31 cellular contexts compared by ENCODE assay signal in genomic region chr9:124032247-124032646, GRCh38. TPM values are rescaled to one million over a fixed set of nuclear protein-coding genes. Genes with fewer than 3 reads are reported as not detected.
DNase-seq lines count a peak whose midpoint lies in the region; ATAC-seq and TF ChIP-seq lines count a peak whose summit lies in the region.
"Had no signal": no experiment of that assay in that cellular context is flagged by ENCODE, and none has a peak within 500 bp of the region (broad histone marks: within the 10 kb centered on the region; RNA-seq: fewer than 3 reads in every experiment).

No MANE protein-coding gene starts in this region.

- dilution Hi-C loops in mammary epithelial cell (cut with HindIII; ENCODE audit: low sequenced_read_pairs) = no loop called here

- no peaks in the 10 kb centered on the region for H3K79me2 ChIP-seq in mammary epithelial cell (ENCODE audit: insufficient read depth, low read length)

- H3K27me3 Mint-ChIP-seq in MCF 10A (ENCODE audit: insufficient read depth, unreplicated experiment) = peaks cover 23% of the 10 kb centered on the region
- H3K27me3 Mint-ChIP-seq in glutamatergic neuron (ENCODE audit: unreplicated experiment) = peaks cover 7% of the 10 kb centered on the region

- POLR2A ChIA-PET in MCF 10A (lab: Yijun Ruan, JAX) = no interaction called here

- H3K9ac ChIP-seq in mammary epithelial cell (ENCODE audit: insufficient read depth, low read length) = no peak overlapping the region

- H3K36me3 Mint-ChIP-seq in MCF 10A (ENCODE audit: insufficient read depth, unreplicated experiment) (peaks cover 6% of the 10 kb centered on the region), glutamatergic neuron (ENCODE audit: unreplicated experiment) (no peaks in the 10 kb centered on the region)

- no peak overlapping the region for H2AFZ ChIP-seq in mammary epithelial cell (ENCODE audit: low read depth, low read length)

- H3K27ac Mint-ChIP-seq in MCF 10A (ENCODE audit: low read depth, unreplicated experiment) = no peak overlapping the region
- no peak overlapping the region for H3K27ac Mint-ChIP-seq in glutamatergic neuron (ENCODE audit: unreplicated experiment)
- H3K27ac Mint-ChIP-seq: activated CD4-positive, alpha-beta T cell treated with anti-CD3 and anti-CD28 coated beads, Interleukin-2, amount 10 ng/mL, durations not matched to agents 24 days and 14 days; dendritic cell treated with granulocyte-macrophage colony-stimulating factor and Interleukin-4, amounts not matched to agents 40 ng/mL and 50 ng/mL, for 4 days; stimulated activated naive CD8-positive, alpha-beta T cell treated with anti-CD3 and anti-CD28 coated beads, Interleukin-15, amount 100 ng/mL, for 72 hours had no signal

- no peak overlapping the region for H3K4me3 Mint-ChIP-seq in MCF 10A (ENCODE audit: unreplicated experiment)
- no peak overlapping the region for H3K4me3 Mint-ChIP-seq in glutamatergic neuron (ENCODE audit: unreplicated experiment)
- H3K4me3 Mint-ChIP-seq: activated CD4-positive, alpha-beta T cell treated with anti-CD3 and anti-CD28 coated beads, Interleukin-2, amount 10 ng/mL, durations not matched to agents 24 days and 14 days; activated T-cell treated with anti-CD3 and anti-CD28 coated beads, Interleukin-2, amount 50 U/mL, for 4 hours; dendritic cell treated with granulocyte-macrophage colony-stimulating factor and Interleukin-4, amounts not matched to agents 40 ng/mL and 50 ng/mL, for 4 days had no signal

- H3K36me3 ChIP-seq in mammary epithelial cell (ENCODE audit: insufficient read depth, low read length) (no peaks in the 10 kb centered on the region), aorta (ENCODE audit: control insufficient read depth in 1 of 2, insufficient read depth in 2 of 2, low read length in 1 of 2) (no peaks in the 10 kb centered on the region)
- H3K36me3 ChIP-seq: gastrocnemius medialis, vagina, WERI-Rb-1 had no signal

- DNase-seq in mammary epithelial cell (no peak), MCF 10A (ENCODE audit: unreplicated experiment) (no peak), glutamatergic neuron (peak; percentile 38), left kidney (ENCODE audit: low read depth, low spot score) (peak; percentile 59), aorta (peak; percentile 40 to 79), KG1 (lab: John Stamatoyannopoulos, UW) (no peak), middle frontal gyrus (ENCODE audit: extremely low spot score, low spot score) (no peak)
- DNase-seq: activated CD4-positive, alpha-beta T cell treated with anti-CD3 and anti-CD28 coated beads, Interleukin-2, amount 10 ng/mL, durations not matched to agents 24 days and 14 days; activated gamma-delta T cell treated with Interleukin-2 at 50 U/mL for 16 hours; activated T-cell treated with anti-CD3 and anti-CD28 coated beads, Interleukin-2, amount 50 U/mL, for 4 hours; Calu3; central memory CD4-positive, alpha-beta T cell; gastrocnemius medialis; naive B cell; NCI-H1092 treated with DMSO at 0.1 percent for 48 hours; NCI-H187; NCI-H2171 treated with DMSO at 0.1 percent for 48 hours; NCI-H524; NK-92 treated with Interleukin-12 subunit alpha and Interleukin-12 subunit beta, amount 100 ng/mL, for 24 hours; occipital lobe; PC-3; Right ventricle myocardium superior; stimulated activated naive CD8-positive, alpha-beta T cell treated with anti-CD3 and anti-CD28 coated beads, Interleukin-15, amount 100 ng/mL, for 72 hours; T-helper 9 cell; WERI-Rb-1 had no signal

- ATAC-seq in aorta (ENCODE audit: low FRiP score) = no peak
- ATAC-seq in HG02571 (IDR thresholded peaks at IDR 0.05; ENCODE audit: unreplicated experiment) = no peak
- ATAC-seq: activated T-cell treated with anti-CD3 and anti-CD28 coated beads, Interleukin-2, amount 50 U/mL, for 4 hours; gastrocnemius medialis; GM12878; left lobe of liver; PC-3; stimulated activated naive CD8-positive, alpha-beta T cell treated with anti-CD3 and anti-CD28 coated beads, Interleukin-15, amount 100 ng/mL, for 72 hours had no signal

- H3K27ac ChIP-seq in mammary epithelial cell (ENCODE audit: insufficient read depth, low read depth, low read length) = no peak overlapping the region
- H3K27ac ChIP-seq in aorta (ENCODE audit: low read depth in 1 of 2, low read length in 2 of 2) = no peak overlapping the region
- H3K27ac ChIP-seq: 22Rv1, gastrocnemius medialis, vagina, WERI-Rb-1 had no signal

- H3K4me3 ChIP-seq in mammary epithelial cell (replicated peaks in 1 of 3; ENCODE audit: insufficient read depth in 1 of 3, low read depth in 2 of 3, low read length in 3 of 3) (no peak overlapping the region), aorta (ENCODE audit: low read length in 2 of 2) (no peak overlapping the region)
- H3K4me3 ChIP-seq: gastrocnemius medialis, GM12878, vagina had no signal

- H4K20me1 ChIP-seq in mammary epithelial cell (ENCODE audit: insufficient read depth, low read length) = no peaks in the 10 kb centered on the region

- no peaks in the 10 kb centered on the region for H3K9me3 ChIP-seq in mammary epithelial cell (replicated peaks; ENCODE audit: insufficient read depth, low read length)
- no peaks in the 10 kb centered on the region for H3K9me3 ChIP-seq in aorta (ENCODE audit: control insufficient read depth, low read length)
- H3K9me3 ChIP-seq: gastrocnemius medialis, vagina had no signal

- H3K27me3 ChIP-seq in mammary epithelial cell (ENCODE audit: insufficient read depth, low read length) (peaks cover 13% of the 10 kb centered on the region), aorta (ENCODE audit: control insufficient read depth in 1 of 2, insufficient read depth in 2 of 2, low read length in 1 of 2) (peaks cover 0 to 1% of the 10 kb centered on the region in 2 donors)
- H3K27me3 ChIP-seq: vagina had no signal

- H3K9me3 Mint-ChIP-seq in MCF 10A (ENCODE audit: unreplicated experiment) = no peaks in the 10 kb centered on the region
- H3K9me3 Mint-ChIP-seq in glutamatergic neuron (ENCODE audit: unreplicated experiment) = peaks cover 4% of the 10 kb centered on the region
- H3K9me3 Mint-ChIP-seq: activated CD4-positive, alpha-beta T cell treated with anti-CD3 and anti-CD28 coated beads, Interleukin-2, amount 10 ng/mL, durations not matched to agents 24 days and 14 days; activated T-cell treated with anti-CD3 and anti-CD28 coated beads, Interleukin-2, amount 50 U/mL, for 4 hours; dendritic cell treated with granulocyte-macrophage colony-stimulating factor and Interleukin-4, amounts not matched to agents 40 ng/mL and 50 ng/mL, for 4 days; stimulated activated naive CD8-positive, alpha-beta T cell treated with anti-CD3 and anti-CD28 coated beads, Interleukin-15, amount 100 ng/mL, for 72 hours had no signal

- in situ Hi-C loops in mammary epithelial cell (cut with MboI; ENCODE audit: low sequenced_read_pairs in 2 of 2) = loop anchor here (25.0 kb wide), 1 partner anchor 495 kb away; no protein-coding TSS in a partner anchor

- 4% methylated on average over 18 of the region's 24 CpGs for WGBS in mammary epithelial cell (ENCODE audit: low coverage, missing lambda C conversion rate)
- WGBS in aorta, 2 donors = 7 to 11% methylated on average over 24 of the region's 24 CpGs

- TF ChIP-seq CTCF in mammary epithelial cell (conservative IDR thresholded peaks at IDR 0.05 in 1 of 2, IDR thresholded peaks at IDR 0.05 in 1 of 2; ENCODE audit: extremely low read depth in 1 of 2, insufficient read depth in 1 of 2, low read depth in 1 of 2, low read length in 2 of 2) = no peak
- no peak for TF ChIP-seq CTCF in MCF 10A (IDR thresholded peaks at IDR 0.05; ENCODE audit: unreplicated experiment)
- TF ChIP-seq CTCF in glutamatergic neuron (IDR thresholded peaks at IDR 0.05; ENCODE audit: partially characterized antibody, unreplicated experiment) = no peak

- peak overlapping the region; percentile 54 for H3K4me2 ChIP-seq in mammary epithelial cell (ENCODE audit: insufficient read depth, low read depth, low read length)

- H3K4me1 ChIP-seq in mammary epithelial cell (ENCODE audit: insufficient read depth, low read length) = no peaks in the 10 kb centered on the region
- no peaks in the 10 kb centered on the region for H3K4me1 ChIP-seq in aorta (ENCODE audit: control insufficient read depth in 1 of 2, insufficient read depth in 2 of 2, low read length in 2 of 2)
- H3K4me1 ChIP-seq: gastrocnemius medialis, vagina had no signal

- no TSS peak for BruUV-seq in mammary epithelial cell (replicated peaks; lab: Mats Ljungman, UMichigan)
- BruUV-seq in MCF 10A (replicated peaks; lab: Mats Ljungman, UMichigan) = no TSS peak

- intact Hi-C loops in mammary epithelial cell (cut with micrococcal nuclease) = no loop called here
- intact Hi-C loops in MCF 10A (cut with micrococcal nuclease) = no loop called here
- intact Hi-C loops in aorta (cut with DNase I) = no loop called here

- no peaks in the 10 kb centered on the region for H3K4me1 Mint-ChIP-seq in MCF 10A (ENCODE audit: insufficient read depth, unreplicated experiment)
- H3K4me1 Mint-ChIP-seq in glutamatergic neuron (ENCODE audit: low read depth, unreplicated experiment) = peaks cover 1% of the 10 kb centered on the region
- H3K4me1 Mint-ChIP-seq: activated CD4-positive, alpha-beta T cell treated with anti-CD3 and anti-CD28 coated beads, Interleukin-2, amount 10 ng/mL, durations not matched to agents 24 days and 14 days had no signal

- CTCF ChIA-PET in mammary epithelial cell (lab: Charles Lee; ENCODE audit: low non-redundant PET) (no interaction called here), MCF 10A (lab: Yijun Ruan, JAX) (no interaction called here)

RNA-seq across cellular contexts. Expression of gene LHX2, which starts 20.7 kb away (rescaled TPM):
- total RNA-seq in mammary epithelial cell (not detected), MCF 10A (2022) (0.20 and 0.63 TPM in 2 replicates), glutamatergic neuron (ENCODE audit: unreplicated experiment) (6.7 TPM), aorta (under 1 TPM in 1 of 2 donors, not detected in 1; 0.26 TPM)
- polyA plus RNA-seq in mammary epithelial cell (0.02 TPM), aorta (under 1 TPM in 1 of 2 donors, not detected in 1; 0.38 TPM)
- not detected for polyA minus RNA-seq in mammary epithelial cell
- total RNA-seq: activated CD4-positive, alpha-beta T cell treated with anti-CD3 and anti-CD28 coated beads, Interleukin-2, amount 10 ng/mL, durations not matched to agents 24 days and 14 days; Calu3; gastrocnemius medialis; Right ventricle myocardium superior; vagina had no signal

Comparison
In these comparisons a context has a peak if more than half of its experiments do, and no peak if none do; other contexts are left out.
1. DNase-seq: peak in glutamatergic neuron (single experiment), left kidney (single experiment) and aorta (2 of 2); none in mammary epithelial cell (single experiment), MCF 10A (single experiment), KG1 (single experiment) and middle frontal gyrus (single experiment).